Comparison of ENCODE assay signal across 2 cellular contexts in genomic region chr9:129624168-129624759, GRCh38.
TF ChIP-seq lines count a peak whose summit lies in the region.

No MANE protein-coding gene starts in this region.

TF ChIP-seq in GM12891, 5 proteins besides CTCF, POLR2A, EP300 and RAD21:
- TF ChIP-seq SPI1 (IDR thresholded peaks at IDR 0.05; ENCODE audit: low read depth, low read length) (no peak), PAX5 (IDR thresholded peaks at IDR 0.05; ENCODE audit: insufficient read depth, low read length, severe bottlenecking) (no peak), POU2F2 (IDR thresholded peaks at IDR 0.05; ENCODE audit: low read depth, low read length) (no peak), TAF1 (IDR thresholded peaks at IDR 0.05; ENCODE audit: low read depth, low read length) (no peak), POLR2AphosphoS5 (IDR thresholded peaks at IDR 0.05; ENCODE audit: low read depth, low read length) (no peak)
TF ChIP-seq in GM12891: peak in this region for 0.

TF ChIP-seq in H1, 55 proteins besides CTCF, POLR2A, EP300 and RAD21:
- TF ChIP-seq KDM5A (IDR thresholded peaks at IDR 0.05; ENCODE audit: low read length) = no peak
- no peak for TF ChIP-seq SAP30 (IDR thresholded peaks at IDR 0.05; ENCODE audit: insufficient read depth, insufficient replicate concordance, low read length)
- TF ChIP-seq JUN (IDR thresholded peaks at IDR 0.05; ENCODE audit: low read depth, low read length) = no peak
- TF ChIP-seq EGR1 (IDR thresholded peaks at IDR 0.05; ENCODE audit: borderline replicate concordance, low read depth, low read length) = no peak
- no peak for TF ChIP-seq CHD7 (IDR thresholded peaks at IDR 0.05; ENCODE audit: insufficient replicate concordance, low read length)
- TF ChIP-seq CTBP2 (IDR thresholded peaks at IDR 0.05; ENCODE audit: borderline replicate concordance, insufficient read depth, insufficient read length, low read length) = no peak
- no peak for TF ChIP-seq GABPA (IDR thresholded peaks at IDR 0.05; ENCODE audit: borderline replicate concordance, insufficient read depth, low read length)
- no peak for TF ChIP-seq RXRA (IDR thresholded peaks at IDR 0.05; ENCODE audit: insufficient read depth, low read depth, low read length)
- no peak for TF ChIP-seq SP4 (IDR thresholded peaks at IDR 0.05; ENCODE audit: low read length)
- no peak for TF ChIP-seq HDAC2 (IDR thresholded peaks at IDR 0.05; ENCODE audit: borderline replicate concordance in 1 of 2, low read depth in 2 of 2, low read length in 2 of 2)
- TF ChIP-seq SIRT6 (IDR thresholded peaks at IDR 0.05; ENCODE audit: low read length) = no peak
- TF ChIP-seq CBX8 (IDR thresholded peaks at IDR 0.05; ENCODE audit: borderline replicate concordance, low read depth, low read length) = no peak
- no peak for TF ChIP-seq KDM1A (IDR thresholded peaks at IDR 0.05; ENCODE audit: borderline replicate concordance, low read length)
- TF ChIP-seq, protein P1, sequence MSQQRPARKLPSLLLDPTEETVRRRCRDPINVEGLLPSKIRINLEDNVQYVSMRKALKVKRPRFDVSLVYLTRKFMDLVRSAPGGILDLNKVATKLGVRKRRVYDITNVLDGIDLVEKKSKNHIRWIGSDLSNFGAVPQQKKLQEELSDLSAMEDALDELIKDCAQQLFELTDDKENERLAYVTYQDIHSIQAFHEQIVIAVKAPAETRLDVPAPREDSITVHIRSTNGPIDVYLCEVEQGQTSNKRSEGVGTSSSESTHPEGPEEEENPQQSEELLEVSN (IDR thresholded peaks at IDR 0.05) = no peak
TF ChIP-seq in H1: peak in this region for 0.
